In the genomic region with DNA sequence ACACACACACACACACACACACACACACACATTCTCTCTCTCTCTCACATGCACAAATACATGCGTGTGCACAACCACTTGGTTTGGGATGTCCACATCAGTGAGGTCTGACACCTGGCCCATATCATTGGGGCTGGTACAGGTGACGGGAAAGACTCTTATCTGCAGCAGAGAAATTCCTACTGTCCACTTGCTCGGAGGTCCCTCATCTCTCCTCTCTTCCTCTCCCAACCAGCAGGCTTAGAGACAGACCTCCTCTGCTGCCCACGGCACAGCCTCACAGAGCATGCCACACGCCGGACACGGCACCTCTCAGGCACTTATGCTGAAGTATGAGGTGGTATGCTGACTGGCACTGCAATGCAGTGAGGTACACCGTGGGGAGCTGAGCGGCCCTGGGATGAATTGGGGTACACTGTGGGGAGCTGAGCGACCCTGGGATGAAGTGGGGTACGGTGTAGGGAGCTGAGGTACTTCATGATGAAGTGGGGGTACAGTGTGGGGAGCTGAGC, we compare ENCODE assay signal across 27 cellular contexts.
"Had no signal": no experiment of that assay in that cellular context is flagged by ENCODE, and none has a peak within 500 bp of the region (broad histone marks: within the 10 kb centered on the region; RNA-seq: fewer than 3 reads in every experiment).

No MANE protein-coding gene starts in this region.

- H3K4me3 ChIP-seq: adrenal gland, breast epithelium, SJCRH30 had no signal

- H3K4me1 ChIP-seq: adrenal gland, breast epithelium had no signal

- H3K27ac Mint-ChIP-seq: activated B cell treated with CpG ODN at 0.5 μM for 24 hours; activated CD4-positive, alpha-beta memory T cell treated with anti-CD3 and anti-CD28 coated beads for 36 hours; activated CD4-positive, alpha-beta T cell treated with anti-CD3 and anti-CD28 coated beads, Interleukin-2, amount 10 ng/mL, durations not matched to agents 7 days and 5 days; activated naive CD4-positive, alpha-beta T cell treated with anti-CD3 and anti-CD28 coated beads for 36 hours; activated naive CD8-positive, alpha-beta T cell; activated T-helper 17 cell treated with anti-CD3 and anti-CD28 coated beads, Interleukin-2, amount 50 U/mL, for 72 hours; T-helper 1 cell treated with Interleukin-12 subunit alpha and Interleukin-12 subunit beta and Interleukin-4 antibody, amounts not matched to agents 30 μg/mL and 1 μg/mL, for 36 hours had no signal

- H3K4me1 Mint-ChIP-seq: activated B cell treated with CpG ODN at 0.5 μM for 24 hours; activated CD4-positive, alpha-beta T cell treated with anti-CD3 and anti-CD28 coated beads, Interleukin-2, amount 10 ng/mL, durations not matched to agents 7 days and 5 days; activated T-helper 17 cell treated with anti-CD3 and anti-CD28 coated beads, Interleukin-2, amount 50 U/mL, for 72 hours had no signal

- H3K27me3 ChIP-seq: adrenal gland, breast epithelium, SJCRH30 had no signal

- H3K9me3 Mint-ChIP-seq: activated B cell treated with CpG ODN at 0.5 μM for 24 hours; activated CD4-positive, alpha-beta memory T cell treated with anti-CD3 and anti-CD28 coated beads for 36 hours; activated CD4-positive, alpha-beta T cell treated with anti-CD3 and anti-CD28 coated beads, Interleukin-2, amount 10 ng/mL, durations not matched to agents 7 days and 5 days; activated naive CD4-positive, alpha-beta T cell treated with anti-CD3 and anti-CD28 coated beads for 36 hours; activated T-cell treated with anti-CD3 and anti-CD28 coated beads, Interleukin-2, amount 50 U/mL, for 4 hours; activated T-helper 17 cell treated with anti-CD3 and anti-CD28 coated beads, Interleukin-2, amount 50 U/mL, for 72 hours; T-helper 1 cell treated with Interleukin-12 subunit alpha and Interleukin-12 subunit beta and Interleukin-4 antibody, amounts not matched to agents 30 μg/mL and 1 μg/mL, for 36 hours had no signal

- ATAC-seq: activated T-cell treated with anti-CD3 and anti-CD28 coated beads, Interleukin-2, amount 50 U/mL, for 4 hours; activated T-helper 17 cell treated with anti-CD3 and anti-CD28 coated beads, Interleukin-2, amount 50 U/mL, for 72 hours; Right ventricle myocardium inferior had no signal

- H3K27ac ChIP-seq: adrenal gland, breast epithelium, SJCRH30 had no signal

- H3K27me3 Mint-ChIP-seq: activated B cell treated with CpG ODN at 0.5 μM for 24 hours had no signal

- H3K36me3 ChIP-seq: adrenal gland, breast epithelium, SJCRH30 had no signal

- DNase-seq: activated B cell treated with CpG ODN at 0.5 μM for 24 hours; activated CD4-positive, alpha-beta memory T cell treated with anti-CD3 and anti-CD28 coated beads for 36 hours; activated CD4-positive, alpha-beta T cell treated with anti-CD3 and anti-CD28 coated beads, Interleukin-2, amount 10 ng/mL, durations not matched to agents 7 days and 5 days; activated CD8-positive, alpha-beta memory T cell treated with anti-CD3 and anti-CD28 coated beads for 24 hours; activated gamma-delta T cell; activated naive CD4-positive, alpha-beta T cell treated with anti-CD3 and anti-CD28 coated beads for 36 hours; activated T-cell treated with anti-CD3 and anti-CD28 coated beads, Interleukin-2, amount 50 U/mL, for 4 hours; adrenal gland; anterior cingulate cortex; caudate nucleus; KG1; NCI-H1092; NCI-H1417; NCI-H1930; NCI-H2171; NCI-H2227 treated with DMSO at 0.1 percent for 48 hours; NCI-H446 treated with DMSO at 0.1 percent for 48 hours; NCI-H526 treated with DMSO at 0.1 percent for 48 hours; NCI-H82; RPMI8226; SJCRH30 had no signal

- H3K36me3 Mint-ChIP-seq: activated CD4-positive, alpha-beta memory T cell treated with anti-CD3 and anti-CD28 coated beads for 36 hours; activated naive CD8-positive, alpha-beta T cell had no signal

- H3K9me3 ChIP-seq: adrenal gland, breast epithelium, SJCRH30 had no signal

- H3K4me3 Mint-ChIP-seq: activated B cell treated with CpG ODN at 0.5 μM for 24 hours; activated CD4-positive, alpha-beta memory T cell treated with anti-CD3 and anti-CD28 coated beads for 36 hours; activated CD4-positive, alpha-beta T cell treated with anti-CD3 and anti-CD28 coated beads, Interleukin-2, amount 10 ng/mL, durations not matched to agents 7 days and 5 days; activated naive CD4-positive, alpha-beta T cell treated with anti-CD3 and anti-CD28 coated beads for 36 hours; activated naive CD8-positive, alpha-beta T cell; activated T-cell treated with anti-CD3 and anti-CD28 coated beads, Interleukin-2, amount 50 U/mL, for 4 hours; activated T-helper 17 cell treated with anti-CD3 and anti-CD28 coated beads, Interleukin-2, amount 50 U/mL, for 72 hours; IgD-negative memory B cell; T-helper 1 cell treated with Interleukin-12 subunit alpha and Interleukin-12 subunit beta and Interleukin-4 antibody, amounts not matched to agents 30 μg/mL and 1 μg/mL, for 36 hours had no signal
